In the genomic region with DNA sequence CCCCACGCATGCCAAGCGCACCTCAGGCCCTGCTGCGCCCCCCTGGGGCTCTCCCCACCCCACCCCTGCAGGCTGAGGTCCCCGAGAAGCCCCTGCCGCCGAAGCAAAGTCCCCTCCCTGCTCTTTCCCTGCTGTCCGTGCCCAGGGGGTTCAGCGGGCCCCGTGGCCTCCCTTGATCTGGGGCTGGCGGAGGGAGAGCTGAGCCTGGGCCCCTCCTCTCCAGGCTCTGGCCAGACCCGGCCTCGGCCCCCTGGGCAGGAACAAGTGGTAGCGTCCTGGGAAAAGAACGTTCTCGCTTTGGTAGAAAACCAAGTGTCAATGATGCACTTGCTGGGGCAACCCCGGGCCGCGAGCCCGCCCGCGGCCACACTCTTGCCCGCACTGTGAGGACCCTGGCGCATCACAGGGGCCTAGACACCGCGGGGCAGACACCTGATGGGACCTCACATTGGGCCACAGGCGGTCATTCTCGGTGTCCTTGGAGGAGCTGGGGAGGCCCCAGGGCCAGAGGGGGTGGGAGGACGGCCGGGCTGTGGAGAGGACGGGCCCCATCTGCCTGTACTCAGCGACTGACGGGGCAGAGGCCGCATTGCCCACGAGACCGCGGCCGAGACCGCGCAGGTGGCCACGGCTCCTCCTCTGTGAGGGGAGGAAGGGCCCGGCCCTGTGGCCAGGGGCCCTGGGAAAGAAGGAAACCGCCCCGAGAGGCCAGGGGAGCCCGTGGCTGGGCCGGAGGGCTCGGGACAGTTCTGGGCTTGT, we compare ENCODE assay signal across 3 cellular contexts.
TF ChIP-seq lines count a peak whose summit lies in the region.

No MANE protein-coding gene starts in this region.

TF ChIP-seq in liver, 16 proteins besides CTCF, POLR2A, EP300 and RAD21:
- TF ChIP-seq GABPA (IDR thresholded peaks at IDR 0.05 in 1 of 2, conservative IDR thresholded peaks at IDR 0.05 in 1 of 2) (no peak), SP1 (IDR thresholded peaks at IDR 0.05) (no peak), RXRA (IDR thresholded peaks at IDR 0.05) (no peak), TAF1 (conservative IDR thresholded peaks at IDR 0.05) (no peak), NR2F2 (IDR thresholded peaks at IDR 0.05) (no peak), YY1 (IDR thresholded peaks at IDR 0.05) (no peak), HNF4G (IDR thresholded peaks at IDR 0.05) (no peak), EGR1 (IDR thresholded peaks at IDR 0.05; ENCODE audit: low read depth in 2 of 2) (no peak), HNF4A (conservative IDR thresholded peaks at IDR 0.05) (no peak), FOXA1 (IDR thresholded peaks at IDR 0.05) (no peak), JUND (IDR thresholded peaks at IDR 0.05) (no peak), FOXA2 (IDR thresholded peaks at IDR 0.05) (no peak)
- TF ChIP-seq, protein P1, sequence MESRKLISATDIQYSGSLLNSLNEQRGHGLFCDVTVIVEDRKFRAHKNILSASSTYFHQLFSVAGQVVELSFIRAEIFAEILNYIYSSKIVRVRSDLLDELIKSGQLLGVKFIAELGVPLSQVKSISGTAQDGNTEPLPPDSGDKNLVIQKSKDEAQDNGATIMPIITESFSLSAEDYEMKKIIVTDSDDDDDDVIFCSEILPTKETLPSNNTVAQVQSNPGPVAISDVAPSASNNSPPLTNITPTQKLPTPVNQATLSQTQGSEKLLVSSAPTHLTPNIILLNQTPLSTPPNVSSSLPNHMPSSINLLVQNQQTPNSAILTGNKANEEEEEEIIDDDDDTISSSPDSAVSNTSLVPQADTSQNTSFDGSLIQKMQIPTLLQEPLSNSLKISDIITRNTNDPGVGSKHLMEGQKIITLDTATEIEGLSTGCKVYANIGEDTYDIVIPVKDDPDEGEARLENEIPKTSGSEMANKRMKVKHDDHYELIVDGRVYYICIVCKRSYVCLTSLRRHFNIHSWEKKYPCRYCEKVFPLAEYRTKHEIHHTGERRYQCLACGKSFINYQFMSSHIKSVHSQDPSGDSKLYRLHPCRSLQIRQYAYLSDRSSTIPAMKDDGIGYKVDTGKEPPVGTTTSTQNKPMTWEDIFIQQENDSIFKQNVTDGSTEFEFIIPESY (IDR thresholded peaks at IDR 0.05) = no peak
- TF ChIP-seq, protein P2, sequence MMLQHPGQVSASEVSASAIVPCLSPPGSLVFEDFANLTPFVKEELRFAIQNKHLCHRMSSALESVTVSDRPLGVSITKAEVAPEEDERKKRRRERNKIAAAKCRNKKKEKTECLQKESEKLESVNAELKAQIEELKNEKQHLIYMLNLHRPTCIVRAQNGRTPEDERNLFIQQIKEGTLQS (IDR thresholded peaks at IDR 0.05) = no peak
- TF ChIP-seq, protein P3, sequence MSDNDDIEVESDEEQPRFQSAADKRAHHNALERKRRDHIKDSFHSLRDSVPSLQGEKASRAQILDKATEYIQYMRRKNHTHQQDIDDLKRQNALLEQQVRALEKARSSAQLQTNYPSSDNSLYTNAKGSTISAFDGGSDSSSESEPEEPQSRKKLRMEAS (IDR thresholded peaks at IDR 0.05) = no peak
- TF ChIP-seq, protein P4, sequence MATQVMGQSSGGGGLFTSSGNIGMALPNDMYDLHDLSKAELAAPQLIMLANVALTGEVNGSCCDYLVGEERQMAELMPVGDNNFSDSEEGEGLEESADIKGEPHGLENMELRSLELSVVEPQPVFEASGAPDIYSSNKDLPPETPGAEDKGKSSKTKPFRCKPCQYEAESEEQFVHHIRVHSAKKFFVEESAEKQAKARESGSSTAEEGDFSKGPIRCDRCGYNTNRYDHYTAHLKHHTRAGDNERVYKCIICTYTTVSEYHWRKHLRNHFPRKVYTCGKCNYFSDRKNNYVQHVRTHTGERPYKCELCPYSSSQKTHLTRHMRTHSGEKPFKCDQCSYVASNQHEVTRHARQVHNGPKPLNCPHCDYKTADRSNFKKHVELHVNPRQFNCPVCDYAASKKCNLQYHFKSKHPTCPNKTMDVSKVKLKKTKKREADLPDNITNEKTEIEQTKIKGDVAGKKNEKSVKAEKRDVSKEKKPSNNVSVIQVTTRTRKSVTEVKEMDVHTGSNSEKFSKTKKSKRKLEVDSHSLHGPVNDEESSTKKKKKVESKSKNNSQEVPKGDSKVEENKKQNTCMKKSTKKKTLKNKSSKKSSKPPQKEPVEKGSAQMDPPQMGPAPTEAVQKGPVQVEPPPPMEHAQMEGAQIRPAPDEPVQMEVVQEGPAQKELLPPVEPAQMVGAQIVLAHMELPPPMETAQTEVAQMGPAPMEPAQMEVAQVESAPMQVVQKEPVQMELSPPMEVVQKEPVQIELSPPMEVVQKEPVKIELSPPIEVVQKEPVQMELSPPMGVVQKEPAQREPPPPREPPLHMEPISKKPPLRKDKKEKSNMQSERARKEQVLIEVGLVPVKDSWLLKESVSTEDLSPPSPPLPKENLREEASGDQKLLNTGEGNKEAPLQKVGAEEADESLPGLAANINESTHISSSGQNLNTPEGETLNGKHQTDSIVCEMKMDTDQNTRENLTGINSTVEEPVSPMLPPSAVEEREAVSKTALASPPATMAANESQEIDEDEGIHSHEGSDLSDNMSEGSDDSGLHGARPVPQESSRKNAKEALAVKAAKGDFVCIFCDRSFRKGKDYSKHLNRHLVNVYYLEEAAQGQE (IDR thresholded peaks at IDR 0.05) = no peak

TF ChIP-seq in HepG2, 621 proteins besides CTCF, POLR2A, EP300 and RAD21:
- TF ChIP-seq, protein P5, sequence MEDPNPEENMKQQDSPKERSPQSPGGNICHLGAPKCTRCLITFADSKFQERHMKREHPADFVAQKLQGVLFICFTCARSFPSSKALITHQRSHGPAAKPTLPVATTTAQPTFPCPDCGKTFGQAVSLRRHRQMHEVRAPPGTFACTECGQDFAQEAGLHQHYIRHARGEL (CRISPR knock-in tag; IDR thresholded peaks at IDR 0.05) = no peak
- TF ChIP-seq, protein P6, sequence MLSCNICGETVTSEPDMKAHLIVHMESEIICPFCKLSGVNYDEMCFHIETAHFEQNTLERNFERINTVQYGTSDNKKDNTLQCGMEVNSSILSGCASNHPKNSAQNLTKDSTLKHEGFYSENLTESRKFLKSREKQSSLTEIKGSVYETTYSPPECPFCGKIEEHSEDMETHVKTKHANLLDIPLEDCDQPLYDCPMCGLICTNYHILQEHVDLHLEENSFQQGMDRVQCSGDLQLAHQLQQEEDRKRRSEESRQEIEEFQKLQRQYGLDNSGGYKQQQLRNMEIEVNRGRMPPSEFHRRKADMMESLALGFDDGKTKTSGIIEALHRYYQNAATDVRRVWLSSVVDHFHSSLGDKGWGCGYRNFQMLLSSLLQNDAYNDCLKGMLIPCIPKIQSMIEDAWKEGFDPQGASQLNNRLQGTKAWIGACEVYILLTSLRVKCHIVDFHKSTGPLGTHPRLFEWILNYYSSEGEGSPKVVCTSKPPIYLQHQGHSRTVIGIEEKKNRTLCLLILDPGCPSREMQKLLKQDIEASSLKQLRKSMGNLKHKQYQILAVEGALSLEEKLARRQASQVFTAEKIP (CRISPR knock-in tag; IDR thresholded peaks at IDR 0.05; ENCODE audit: borderline replicate concordance) = no peak
- no peak for TF ChIP-seq NCOA1 (CRISPR knock-in tag; IDR thresholded peaks at IDR 0.05)
- TF ChIP-seq, protein P7, sequence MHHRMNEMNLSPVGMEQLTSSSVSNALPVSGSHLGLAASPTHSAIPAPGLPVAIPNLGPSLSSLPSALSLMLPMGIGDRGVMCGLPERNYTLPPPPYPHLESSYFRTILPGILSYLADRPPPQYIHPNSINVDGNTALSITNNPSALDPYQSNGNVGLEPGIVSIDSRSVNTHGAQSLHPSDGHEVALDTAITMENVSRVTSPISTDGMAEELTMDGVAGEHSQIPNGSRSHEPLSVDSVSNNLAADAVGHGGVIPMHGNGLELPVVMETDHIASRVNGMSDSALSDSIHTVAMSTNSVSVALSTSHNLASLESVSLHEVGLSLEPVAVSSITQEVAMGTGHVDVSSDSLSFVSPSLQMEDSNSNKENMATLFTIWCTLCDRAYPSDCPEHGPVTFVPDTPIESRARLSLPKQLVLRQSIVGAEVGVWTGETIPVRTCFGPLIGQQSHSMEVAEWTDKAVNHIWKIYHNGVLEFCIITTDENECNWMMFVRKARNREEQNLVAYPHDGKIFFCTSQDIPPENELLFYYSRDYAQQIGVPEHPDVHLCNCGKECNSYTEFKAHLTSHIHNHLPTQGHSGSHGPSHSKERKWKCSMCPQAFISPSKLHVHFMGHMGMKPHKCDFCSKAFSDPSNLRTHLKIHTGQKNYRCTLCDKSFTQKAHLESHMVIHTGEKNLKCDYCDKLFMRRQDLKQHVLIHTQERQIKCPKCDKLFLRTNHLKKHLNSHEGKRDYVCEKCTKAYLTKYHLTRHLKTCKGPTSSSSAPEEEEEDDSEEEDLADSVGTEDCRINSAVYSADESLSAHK (CRISPR knock-in tag; IDR thresholded peaks at IDR 0.05; ENCODE audit: borderline replicate concordance) = no peak
- TF ChIP-seq TBX3 (IDR thresholded peaks at IDR 0.05; ENCODE audit: borderline replicate concordance) = no peak

TF ChIP-seq in endothelial cell of umbilical vein, 7 proteins besides CTCF, POLR2A, EP300 and RAD21:
- TF ChIP-seq POLR2AphosphoS5 (IDR thresholded peaks at IDR 0.05; ENCODE audit: insufficient read depth, low read depth, low read length) (no peak), JUN (IDR thresholded peaks at IDR 0.05; ENCODE audit: borderline replicate concordance, insufficient read depth, insufficient read length, low read depth) (no peak), GATA2 (IDR thresholded peaks at IDR 0.05; ENCODE audit: insufficient read depth, insufficient read length, low read depth, low read length) (no peak), EZH2 (IDR thresholded peaks at IDR 0.05; ENCODE audit: borderline replicate concordance, low read depth, low read length, severe bottlenecking) (no peak), MYC (IDR thresholded peaks at IDR 0.05; ENCODE audit: low read depth, low read length) (no peak), FOS (IDR thresholded peaks at IDR 0.05; ENCODE audit: borderline replicate concordance, insufficient read depth, low read length) (no peak)
- TF ChIP-seq, protein P3 (IDR thresholded peaks at IDR 0.05; ENCODE audit: insufficient read depth, insufficient read length) = no peak
